Comparison of ENCODE assay signal across 10 cellular contexts in the genomic region with DNA sequence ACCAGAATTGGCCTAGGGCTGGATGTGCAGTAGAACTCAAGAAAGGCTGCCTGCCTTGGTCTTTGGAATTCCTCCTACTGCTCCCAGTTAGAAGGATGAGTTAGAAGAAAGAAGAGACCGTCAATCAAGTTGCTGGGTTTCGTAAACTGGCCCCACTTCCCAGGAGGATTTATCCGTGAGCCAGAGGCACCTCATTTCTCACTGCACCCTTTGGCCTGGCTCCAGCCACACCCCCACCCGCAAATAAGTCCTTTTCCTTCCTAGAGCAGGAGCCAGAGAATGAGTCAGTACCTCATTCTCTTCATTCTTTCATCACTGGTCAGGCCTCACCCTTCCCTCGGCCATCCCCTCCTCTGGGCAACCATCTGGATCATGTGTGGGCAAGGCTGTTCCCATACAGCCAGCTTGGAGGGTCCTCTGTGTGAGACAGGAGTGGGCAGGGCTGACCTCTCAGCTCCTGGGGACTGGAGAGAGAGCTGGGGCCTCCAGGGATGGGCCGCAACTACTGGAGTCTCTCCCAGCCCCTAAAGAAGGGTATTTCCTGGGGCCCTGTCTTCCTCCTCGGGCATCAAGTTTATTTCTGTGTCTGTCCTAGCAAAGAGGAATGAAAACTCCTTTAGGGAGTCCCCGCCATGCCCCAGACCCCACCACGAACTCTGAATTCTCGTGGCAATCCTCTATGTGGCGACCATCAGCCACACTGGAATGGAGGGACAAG.
DNase-seq lines count a peak whose midpoint lies in the region; ATAC-seq, FAIRE-seq and TF ChIP-seq lines count a peak whose summit lies in the region.
"Had no signal": no experiment of that assay in that cellular context is flagged by ENCODE, and none has a peak within 500 bp of the region (broad histone marks: within the 10 kb centered on the region; RNA-seq: fewer than 3 reads in every experiment).

No MANE protein-coding gene starts in this region.

- peak overlapping the region; percentile 69 for H3K4me2 ChIP-seq in A549
- H3K4me2 ChIP-seq in K562 (ENCODE audit: insufficient read depth, low read length) = no peak overlapping the region
- H3K4me2 ChIP-seq in HepG2 (ENCODE audit: low read depth, low read length) = no peak overlapping the region

- no peaks in the 10 kb centered on the region for H3K36me3 ChIP-seq in K562 (ENCODE audit: control insufficient read depth, insufficient read depth, low read length)
- H3K36me3 ChIP-seq in HepG2 (replicated peaks in 1 of 2; ENCODE audit: control insufficient read depth in 1 of 2, insufficient read depth in 2 of 2, low read length in 2 of 2) = no peaks in the 10 kb centered on the region

- POLR2A ChIA-PET in A549 (lab: Yijun Ruan, JAX) (interaction anchor here (1.6 to 1.7 kb wide), 2 partner anchors 16 to 90 kb away, joined by 5 to 9 read pairs; no protein-coding TSS in a partner anchor), K562 (lab: Yijun Ruan, JAX) (interaction anchor here (0.6 kb wide), 1 partner anchor 106 kb away, joined by 5 read pairs; a partner anchor contains a TSS), HepG2 (lab: Yijun Ruan, JAX) (no interaction called here)

- H2AFZ ChIP-seq in K562 (ENCODE audit: low read depth, low read length) (peak overlapping the region; percentile 76), HepG2 (ENCODE audit: low read length) (no peak overlapping the region)

- in situ Hi-C loops in K562 (cut with MboI) = no loop called here
- in situ Hi-C loops in HepG2 (cut with HindIII; ENCODE audit: extremely low pct_ligation_motif_present, low pct_unique_long_range_greater_than_20kb) = no loop called here

- no peaks in the 10 kb centered on the region for H3K9me1 ChIP-seq in K562 (ENCODE audit: control insufficient read depth, insufficient read depth, low read length)

- FAIRE-seq in A549 (lab: Jason Lieb, UNC) = peak; percentile 78
- peak; percentile 68 for FAIRE-seq in K562 (lab: Jason Lieb, UNC)
- no peak for FAIRE-seq in HepG2 (lab: Jason Lieb, UNC)
- FAIRE-seq: G401.6 had no signal

- DNase-seq in A549 (ENCODE audit: low read depth in 1 of 2, low spot score in 1 of 2) (peak; percentile 96 to 98), HFFc6 (peak; percentile 98), K562 (ENCODE audit: extremely low read depth in 1 of 4, low spot score in 3 of 4) (peak in 3 of 4 experiments; percentile 18 to 29 (median 27)), HepG2 (ENCODE audit: low spot score) (peak; percentile 42), cortex of kidney (lab: John Stamatoyannopoulos, UW) (no peak)
- DNase-seq in activated CD4-positive, alpha-beta T cell treated with anti-CD3 and anti-CD28 coated beads, Interleukin-2, amount 50 U/mL, for 4 hours = no peak
- no peak for DNase-seq in T-helper 2 cell treated with Interferon-gamma antibody and Interleukin-4, amounts not matched to agents 5 μg/mL and 100 μg/mL, for 36 hours (ENCODE audit: low spot score)
- DNase-seq: stimulated activated CD4-positive, alpha-beta T cell treated with anti-CD3 and anti-CD28 coated beads, Interleukin-2, amount 100 ng/mL, for 24 hours had no signal

- H3K9me3 ChIP-seq in A549 (no peaks in the 10 kb centered on the region), K562 (replicated peaks; ENCODE audit: control insufficient read depth, insufficient read depth, low read depth, low read length) (no peaks in the 10 kb centered on the region), HepG2 (ENCODE audit: low read length) (no peaks in the 10 kb centered on the region)

- H3K79me2 ChIP-seq in K562 (ENCODE audit: control insufficient read depth, insufficient read depth, low read length) = no peaks in the 10 kb centered on the region
- H3K79me2 ChIP-seq in HepG2 (ENCODE audit: insufficient read depth, low read length) = no peaks in the 10 kb centered on the region

- peak overlapping the region; percentile 98 for H3K27ac Mint-ChIP-seq in HFFc6
- H3K27ac Mint-ChIP-seq in T-helper 2 cell treated with Interferon-gamma antibody and Interleukin-4, amounts not matched to agents 5 μg/mL and 100 μg/mL, for 36 hours = no peak overlapping the region

- H3K4me1 ChIP-seq in A549 (peaks cover 85% of the 10 kb centered on the region), K562 (replicated peaks in 1 of 2; ENCODE audit: control insufficient read depth in 2 of 2, insufficient read depth in 2 of 2, low read length in 2 of 2) (peaks cover 2 to 26% of the 10 kb centered on the region in 2 experiments; a peak in 4 of 5 replicates), HepG2 (ENCODE audit: insufficient read depth, low read length) (peaks cover 50% of the 10 kb centered on the region)

- no peaks in the 10 kb centered on the region for H3K9me3 Mint-ChIP-seq in HFFc6
- H3K9me3 Mint-ChIP-seq in T-helper 2 cell treated with Interferon-gamma antibody and Interleukin-4, amounts not matched to agents 5 μg/mL and 100 μg/mL, for 36 hours = no peaks in the 10 kb centered on the region

- no peak for TF ChIP-seq CTCF in A549 (IDR thresholded peaks at IDR 0.05)
- TF ChIP-seq CTCF in HFFc6 (IDR thresholded peaks at IDR 0.05) = no peak
- no peak for TF ChIP-seq CTCF in K562 (IDR thresholded peaks at IDR 0.05 in 2 of 3, conservative IDR thresholded peaks at IDR 0.05 in 1 of 3; ENCODE audit: insufficient read depth in 2 of 3, low read depth in 1 of 3, low read length in 3 of 3)
- no peak for TF ChIP-seq CTCF in HepG2 (CRISPR knock-in tag; IDR thresholded peaks at IDR 0.05)

- peak; percentile 90 to 94; a peak in 4 of 5 replicates for TF ChIP-seq EP300 in A549 (IDR thresholded peaks at IDR 0.05)
- no peak for TF ChIP-seq EP300 in K562 (IDR thresholded peaks at IDR 0.05; ENCODE audit: low read length)
- TF ChIP-seq EP300 in HepG2 (IDR thresholded peaks at IDR 0.05; ENCODE audit: low read depth in 2 of 2, low read length in 2 of 2) = no peak
- TF ChIP-seq EP300 in HepG2 (CRISPR knock-in tag; IDR thresholded peaks at IDR 0.05; ENCODE audit: borderline replicate concordance) = no peak

- peak; percentile 33 to 62; a peak in 4 of 5 replicates for TF ChIP-seq RAD21 in A549 (conservative IDR thresholded peaks at IDR 0.05 in 1 of 2, IDR thresholded peaks at IDR 0.05 in 1 of 2)
- no peak for TF ChIP-seq RAD21 in K562 (CRISPR knock-in tag; conservative IDR thresholded peaks at IDR 0.05 in 1 of 2, IDR thresholded peaks at IDR 0.05 in 1 of 2)
- TF ChIP-seq RAD21 in HepG2 (CRISPR knock-in tag; IDR thresholded peaks at IDR 0.05) = no peak

- no peaks in the 10 kb centered on the region for H3K36me3 Mint-ChIP-seq in HFFc6 (ENCODE audit: low read depth)
- H3K36me3 Mint-ChIP-seq in T-helper 2 cell treated with Interferon-gamma antibody and Interleukin-4, amounts not matched to agents 5 μg/mL and 100 μg/mL, for 36 hours (ENCODE audit: low read depth) = no peaks in the 10 kb centered on the region

- TF ChIP-seq POLR2A in A549 (IDR thresholded peaks at IDR 0.05; ENCODE audit: low read length) (no peak), K562 (conservative IDR thresholded peaks at IDR 0.05) (no peak), HepG2 (IDR thresholded peaks at IDR 0.05; ENCODE audit: insufficient read depth in 1 of 2, low read depth in 2 of 2, low read length in 2 of 2) (no peak)

- 15% methylated on average over 10 of the region's 11 CpGs for WGBS in A549 (ENCODE audit: missing lambda C conversion rate)
- WGBS in K562 (ENCODE audit: insufficient coverage, low coverage, missing lambda C conversion rate) = 62% methylated on average over 7 of the region's 11 CpGs
- 51% methylated on average over 10 of the region's 11 CpGs for WGBS in HepG2 (ENCODE audit: low lambda C conversion rate)

- H3K27me3 Mint-ChIP-seq in HFFc6 (ENCODE audit: insufficient read depth) = no peaks in the 10 kb centered on the region
- peaks cover 6% of the 10 kb centered on the region for H3K27me3 Mint-ChIP-seq in T-helper 2 cell treated with Interferon-gamma antibody and Interleukin-4, amounts not matched to agents 5 μg/mL and 100 μg/mL, for 36 hours (ENCODE audit: low read depth)

- CTCF ChIA-PET in A549 (lab: Yijun Ruan, JAX) = interaction anchor here (0.7 to 4.6 kb wide), 7 partner anchors 12 to 147 kb away, joined by 3 to 27 read pairs (median 4); no protein-coding TSS in a partner anchor
- CTCF ChIA-PET in K562 (lab: Yijun Ruan, JAX; ENCODE audit: low intra/inter-chr PET ratio) = no interaction called here
- CTCF ChIA-PET in HepG2 (lab: Yijun Ruan, JAX; ENCODE audit: low intra/inter-chr PET ratio, low total read pairs) = no interaction called here

- intact Hi-C loops in K562 (cut with micrococcal nuclease) (no loop called here), HepG2 (cut with micrococcal nuclease; ENCODE audit: unreplicated experiment) (no loop called here)

- H3K27me3 ChIP-seq in K562 (ENCODE audit: control insufficient read depth in 2 of 2, insufficient read depth in 2 of 2, low read length in 2 of 2) = no peaks in the 10 kb centered on the region
- peaks cover 2 to 12% of the 10 kb centered on the region in 2 experiments; a peak in 4 of 5 replicates for H3K27me3 ChIP-seq in HepG2 (ENCODE audit: control insufficient read depth in 1 of 2, insufficient read depth in 2 of 2, low read length in 2 of 2)

- H4K20me1 ChIP-seq in K562 (replicated peaks; ENCODE audit: control insufficient read depth, insufficient read depth, low read length) (no peaks in the 10 kb centered on the region), HepG2 (ENCODE audit: insufficient read depth, low read length) (no peaks in the 10 kb centered on the region)

- H3K4me3 ChIP-seq in A549 (no peak overlapping the region), K562 (no peak overlapping the region), HepG2 (replicated peaks in 1 of 3; ENCODE audit: insufficient read depth in 1 of 3, low read depth in 2 of 3, low read length in 3 of 3) (no peak overlapping the region)

- BruUV-seq in K562 (replicated peaks; lab: Mats Ljungman, UMichigan) (no TSS peak), HepG2 (replicated peaks; lab: Mats Ljungman, UMichigan) (no TSS peak)

- H3K27ac ChIP-seq in A549 (peak overlapping the region; percentile 99), K562 (ENCODE audit: extremely low read depth, low read depth, low read length) (no peak overlapping the region), HepG2 (ENCODE audit: extremely low read length, insufficient read depth, low read length) (no peak overlapping the region)

- H3K4me3 Mint-ChIP-seq in HFFc6 = peak overlapping the region; percentile 74
- H3K4me3 Mint-ChIP-seq in T-helper 2 cell treated with Interferon-gamma antibody and Interleukin-4, amounts not matched to agents 5 μg/mL and 100 μg/mL, for 36 hours = no peak overlapping the region

- ATAC-seq in A549 (peak; percentile 75 to 87), K562 (peak; percentile 30; the same call in 2 of the 3 replicates), HepG2 (no peak), HG02623 (IDR thresholded peaks at IDR 0.05; ENCODE audit: unreplicated experiment) (no peak)

- H3K9ac ChIP-seq in K562 (ENCODE audit: insufficient read depth in 1 of 2, low read depth in 2 of 2, low read length in 2 of 2) (peak overlapping the region in 1 of 2 experiments; percentile 31; a peak in 1 of 4 replicates), HepG2 (ENCODE audit: insufficient read depth, low read depth, low read length) (no peak overlapping the region)

- peaks cover 94% of the 10 kb centered on the region for H3K4me1 Mint-ChIP-seq in HFFc6 (ENCODE audit: low read depth)
- H3K4me1 Mint-ChIP-seq in T-helper 2 cell treated with Interferon-gamma antibody and Interleukin-4, amounts not matched to agents 5 μg/mL and 100 μg/mL, for 36 hours (ENCODE audit: low read depth) = peaks cover 37% of the 10 kb centered on the region

TF ChIP-seq in HepG2, 621 proteins besides CTCF, POLR2A, EP300 and RAD21 (continues in another document):
- TF ChIP-seq FOSL2 (CRISPR knock-in tag; IDR thresholded peaks at IDR 0.05) (peak; percentile 77), NFIC (IDR thresholded peaks at IDR 0.05; ENCODE audit: low read length) (no peak)

Comparison
In these comparisons a context has a peak if more than half of its experiments do, and no peak if none do; other contexts are left out.
1. ATAC-seq: peak in A549 (2 of 2) and K562 (single experiment); none in HepG2 (single experiment) and HG02623 (single experiment).
2. DNase-seq: peak in A549 (2 of 2), HFFc6 (single experiment), K562 (3 of 4) and HepG2 (single experiment); none in cortex of kidney (single experiment), activated CD4-positive, alpha-beta T cell treated with anti-CD3 and anti-CD28 coated beads, Interleukin-2, amount 50 U/mL, for 4 hours (0 of 2) and T-helper 2 cell treated with Interferon-gamma antibody and Interleukin-4, amounts not matched to agents 5 μg/mL and 100 μg/mL, for 36 hours (single experiment).
3. H3K27ac ChIP-seq: peak in A549 (2 of 2); none in K562 (single experiment) and HepG2 (single experiment).